11 cellular contexts compared by ENCODE assay signal in genomic region chr13:46982856-46983582, GRCh38.
DNase-seq lines count a peak whose midpoint lies in the region; ATAC-seq and TF ChIP-seq lines count a peak whose summit lies in the region.
"Had no signal": no experiment of that assay in that cellular context is flagged by ENCODE, and none has a peak within 500 bp of the region (broad histone marks: within the 10 kb centered on the region; RNA-seq: fewer than 3 reads in every experiment).

No MANE protein-coding gene starts in this region.

- no peaks in the 10 kb centered on the region for H3K27me3 ChIP-seq in aorta (ENCODE audit: control insufficient read depth in 1 of 2, insufficient read depth in 2 of 2, low read length in 1 of 2)
- H3K27me3 ChIP-seq: esophagus squamous epithelium had no signal

- no peaks in the 10 kb centered on the region for H3K9me3 Mint-ChIP-seq in activated CD8-positive, alpha-beta T cell treated with anti-CD3 and anti-CD28 coated beads, Interleukin-2, amount 10 ng/mL, durations not matched to agents 7 days and 5 days (ENCODE audit: insufficient read depth)
- H3K9me3 Mint-ChIP-seq in MCF 10A (ENCODE audit: unreplicated experiment) = no peaks in the 10 kb centered on the region

- CTCF ChIA-PET in activated CD8-positive, alpha-beta T cell treated with anti-CD3 and anti-CD28 coated beads, Interleukin-2, amount 10 ng/mL, durations not matched to agents 7 days and 5 days (lab: Charles Lee) = interaction anchor here (1.0 to 2.7 kb wide), 2 partner anchors 9 to 30 kb away, joined by 3 to 8 read pairs; no protein-coding TSS in a partner anchor
- CTCF ChIA-PET in MCF 10A (lab: Yijun Ruan, JAX) = interaction anchor here (1.0 kb wide), 1 partner anchor 88 kb away, joined by 4 read pairs; no protein-coding TSS in a partner anchor

- H3K4me1 Mint-ChIP-seq in activated CD8-positive, alpha-beta T cell treated with anti-CD3 and anti-CD28 coated beads, Interleukin-2, amount 10 ng/mL, durations not matched to agents 7 days and 5 days (ENCODE audit: low read depth) = peaks cover 14% of the 10 kb centered on the region
- H3K4me1 Mint-ChIP-seq in MCF 10A (ENCODE audit: insufficient read depth, unreplicated experiment) = no peaks in the 10 kb centered on the region

- H3K27ac ChIP-seq in aorta (ENCODE audit: low read depth in 1 of 2, low read length in 2 of 2) = no peak overlapping the region
- H3K27ac ChIP-seq: esophagus squamous epithelium had no signal

- peaks cover 7% of the 10 kb centered on the region for H3K27me3 Mint-ChIP-seq in activated CD8-positive, alpha-beta T cell treated with anti-CD3 and anti-CD28 coated beads, Interleukin-2, amount 10 ng/mL, durations not matched to agents 7 days and 5 days (ENCODE audit: low read depth)
- no peaks in the 10 kb centered on the region for H3K27me3 Mint-ChIP-seq in MCF 10A (ENCODE audit: insufficient read depth, unreplicated experiment)

- ATAC-seq in GM18498 (IDR thresholded peaks at IDR 0.05; ENCODE audit: unreplicated experiment) (peak; percentile 92), GM21367 (IDR thresholded peaks at IDR 0.05; ENCODE audit: unreplicated experiment) (peak; percentile 90), HG03280 (IDR thresholded peaks at IDR 0.05; ENCODE audit: unreplicated experiment) (peak; percentile 90), aorta (ENCODE audit: low FRiP score) (no peak)
- ATAC-seq in activated CD8-positive, alpha-beta T cell treated with anti-CD3 and anti-CD28 coated beads, Interleukin-2, amount 10 ng/mL, durations not matched to agents 7 days and 5 days = peak; percentile 57

- peak; percentile 46 for DNase-seq in activated CD8-positive, alpha-beta T cell treated with anti-CD3 and anti-CD28 coated beads, Interleukin-2, amount 10 ng/mL, durations not matched to agents 7 days and 5 days
- DNase-seq in NCI-H2107 treated with DMSO at 0.1 percent for 48 hours (lab: John Stamatoyannopoulos, UW; ENCODE audit: unreplicated experiment) = no peak
- DNase-seq in aorta = no peak
- no peak for DNase-seq in MCF 10A (ENCODE audit: unreplicated experiment)
- DNase-seq in NCI-H1105 treated with DMSO at 0.1 percent for 48 hours (lab: John Stamatoyannopoulos, UW) = no peak
- DNase-seq: activated CD8-positive, alpha-beta memory T cell treated with anti-CD3 and anti-CD28 coated beads, Interleukin-2, amount 50 U/mL, for 4 hours; esophagus squamous epithelium; NCI-H345 had no signal

- no peak overlapping the region for H3K4me3 Mint-ChIP-seq in activated CD8-positive, alpha-beta T cell treated with anti-CD3 and anti-CD28 coated beads, Interleukin-2, amount 10 ng/mL, durations not matched to agents 7 days and 5 days
- no peak overlapping the region for H3K4me3 Mint-ChIP-seq in MCF 10A (ENCODE audit: unreplicated experiment)

- no peaks in the 10 kb centered on the region for H3K36me3 Mint-ChIP-seq in activated CD8-positive, alpha-beta T cell treated with anti-CD3 and anti-CD28 coated beads, Interleukin-2, amount 10 ng/mL, durations not matched to agents 7 days and 5 days (ENCODE audit: low read depth)
- no peaks in the 10 kb centered on the region for H3K36me3 Mint-ChIP-seq in MCF 10A (ENCODE audit: insufficient read depth, unreplicated experiment)

- intact Hi-C loops in aorta (cut with DNase I) = loop anchor here (5.0 to 10.0 kb wide), 2 partner anchors 102 to 619 kb away; no protein-coding TSS in a partner anchor
- intact Hi-C loops in MCF 10A (cut with micrococcal nuclease) = no loop called here

- no peaks in the 10 kb centered on the region for H3K9me3 ChIP-seq in aorta (ENCODE audit: control insufficient read depth, low read length)
- H3K9me3 ChIP-seq: esophagus squamous epithelium had no signal

- H3K36me3 ChIP-seq in aorta (ENCODE audit: control insufficient read depth in 1 of 2, insufficient read depth in 2 of 2, low read length in 1 of 2) = no peaks in the 10 kb centered on the region
- H3K36me3 ChIP-seq: esophagus squamous epithelium had no signal

- H3K27ac Mint-ChIP-seq in activated CD8-positive, alpha-beta T cell treated with anti-CD3 and anti-CD28 coated beads, Interleukin-2, amount 10 ng/mL, durations not matched to agents 7 days and 5 days = no peak overlapping the region
- H3K27ac Mint-ChIP-seq in MCF 10A (ENCODE audit: low read depth, unreplicated experiment) = no peak overlapping the region

- no peak overlapping the region for H3K4me3 ChIP-seq in aorta (ENCODE audit: low read length in 2 of 2)
- H3K4me3 ChIP-seq: esophagus squamous epithelium had no signal

- no TSS peak for BruUV-seq in MCF 10A (replicated peaks; lab: Mats Ljungman, UMichigan)

- 69 to 77% methylated on average over 3 of the region's 3 CpGs for WGBS in aorta, 2 donors

- no peak for TF ChIP-seq CTCF in MCF 10A (IDR thresholded peaks at IDR 0.05; ENCODE audit: unreplicated experiment)

- H3K4me1 ChIP-seq in aorta (ENCODE audit: control insufficient read depth in 1 of 2, insufficient read depth in 2 of 2, low read length in 2 of 2) = peaks cover 0 to 2% of the 10 kb centered on the region in 2 donors

- POLR2A ChIA-PET in activated CD8-positive, alpha-beta T cell treated with anti-CD3 and anti-CD28 coated beads, Interleukin-2, amount 10 ng/mL, durations not matched to agents 7 days and 5 days (lab: Charles Lee) = interaction anchor here (0.6 kb wide), 1 partner anchor 115 kb away, joined by 3 read pairs; no protein-coding TSS in a partner anchor
- POLR2A ChIA-PET in MCF 10A (lab: Yijun Ruan, JAX) = interaction anchor here (1.1 kb wide), 1 partner anchor 12 kb away, joined by 3 read pairs; no protein-coding TSS in a partner anchor
